ENCODE assay signal across 1 cellular context in genomic region chr6:13710552-13711383, GRCh38.
TF ChIP-seq lines count a peak whose summit lies in the region.

No MANE protein-coding gene starts in this region.

TF ChIP-seq in HepG2, 621 proteins besides CTCF, POLR2A, EP300 and RAD21 (continued from another document and continues in another):
- TF ChIP-seq ZNF281 (CRISPR knock-in tag; IDR thresholded peaks at IDR 0.05; ENCODE audit: borderline replicate concordance) (0 out of 2 replicates have a peak, but pooled peaks have one; percentile 29), ZSCAN21 (CRISPR knock-in tag; IDR thresholded peaks at IDR 0.05; ENCODE audit: borderline replicate concordance) (peak; percentile 43; the same call in 1 of the 2 replicates), MTA1 (CRISPR knock-in tag; IDR thresholded peaks at IDR 0.05; ENCODE audit: borderline replicate concordance) (peak; percentile 67; the same call in 1 of the 2 replicates), MYPOP (CRISPR knock-in tag; IDR thresholded peaks at IDR 0.05) (0 out of 2 replicates have a peak, but pooled peaks have one; percentile 27), MEIS2 (CRISPR knock-in tag; IDR thresholded peaks at IDR 0.05) (no peak), PLSCR1 (CRISPR knock-in tag; IDR thresholded peaks at IDR 0.05; ENCODE audit: borderline replicate concordance) (no peak), JUNB (CRISPR knock-in tag; IDR thresholded peaks at IDR 0.05; ENCODE audit: borderline replicate concordance) (no peak), ZNF768 (CRISPR knock-in tag; IDR thresholded peaks at IDR 0.05) (peak; percentile 62), ZNF746 (CRISPR knock-in tag; IDR thresholded peaks at IDR 0.05) (no peak), ZSCAN25 (CRISPR knock-in tag; IDR thresholded peaks at IDR 0.05) (no peak), ZNF414 (CRISPR knock-in tag; IDR thresholded peaks at IDR 0.05) (no peak), GLI4 (CRISPR knock-in tag; IDR thresholded peaks at IDR 0.05; ENCODE audit: borderline replicate concordance) (peak; percentile 41; the same call in 1 of the 2 replicates), ZNF230 (CRISPR knock-in tag; IDR thresholded peaks at IDR 0.05) (no peak), DNMT3B (CRISPR knock-in tag; conservative IDR thresholded peaks at IDR 0.05) (no peak), ZNF547 (CRISPR knock-in tag; IDR thresholded peaks at IDR 0.05) (peak; percentile 70; the same call in 1 of the 2 replicates), ZFP91 (CRISPR knock-in tag; IDR thresholded peaks at IDR 0.05; ENCODE audit: borderline replicate concordance) (peak; percentile 24; the same call in 1 of the 2 replicates), ZNF253 (CRISPR knock-in tag; IDR thresholded peaks at IDR 0.05; ENCODE audit: borderline replicate concordance) (no peak; the same call in 1 of the 2 replicates), MAZ (IDR thresholded peaks at IDR 0.05; ENCODE audit: borderline replicate concordance, low read depth, low read length) (peak; percentile 85; the same call in 1 of the 2 replicates), MAZ (CRISPR knock-in tag; IDR thresholded peaks at IDR 0.05; ENCODE audit: low read depth) (peak; percentile 56; the same call in 1 of the 2 replicates), TRAFD1 (CRISPR knock-in tag; IDR thresholded peaks at IDR 0.05; ENCODE audit: borderline replicate concordance) (no peak), ZFP41 (CRISPR knock-in tag; IDR thresholded peaks at IDR 0.05; ENCODE audit: borderline replicate concordance) (peak; percentile 78; the same call in 1 of the 2 replicates), MIER3 (CRISPR knock-in tag; IDR thresholded peaks at IDR 0.05; ENCODE audit: borderline replicate concordance) (0 out of 2 replicates have a peak, but pooled peaks have one; percentile 21), XRCC5 (optimal IDR thresholded peaks at IDR 0.05; ENCODE audit: low read length) (peak; percentile 89), MBNL3 (CRISPR knock-in tag; conservative IDR thresholded peaks at IDR 0.05) (no peak), HINFP (CRISPR knock-in tag; IDR thresholded peaks at IDR 0.05; ENCODE audit: low read depth) (no peak), ZNF331 (CRISPR knock-in tag; IDR thresholded peaks at IDR 0.05) (0 out of 2 replicates have a peak, but pooled peaks have one; percentile 13), DR1 (CRISPR knock-in tag; IDR thresholded peaks at IDR 0.05) (no peak; the same call in 1 of the 2 replicates), ZNF782 (CRISPR knock-in tag; IDR thresholded peaks at IDR 0.05; ENCODE audit: borderline replicate concordance) (no peak), HMG20B (CRISPR knock-in tag; conservative IDR thresholded peaks at IDR 0.05) (no peak), ZNF652 (CRISPR knock-in tag; IDR thresholded peaks at IDR 0.05; ENCODE audit: borderline replicate concordance, low read depth) (no peak), TFDP2 (CRISPR knock-in tag; IDR thresholded peaks at IDR 0.05) (peak; percentile 41; the same call in 1 of the 2 replicates), PCBP2 (optimal IDR thresholded peaks at IDR 0.05; ENCODE audit: low read depth, low read length, poor library complexity, severe bottlenecking) (no peak), YY1 (IDR thresholded peaks at IDR 0.05; ENCODE audit: insufficient read depth, insufficient replicate concordance, low read depth, low read length) (no peak), PCBP1 (IDR thresholded peaks at IDR 0.05; ENCODE audit: borderline replicate concordance, low read depth, low read length) (no peak), ZNF30 (CRISPR knock-in tag; IDR thresholded peaks at IDR 0.05) (no peak), ZNF737 (CRISPR knock-in tag; IDR thresholded peaks at IDR 0.05; ENCODE audit: borderline replicate concordance) (no peak; the same call in 1 of the 2 replicates), ATF4 (CRISPR knock-in tag; IDR thresholded peaks at IDR 0.05) (no peak; a peak in 1 of 4 replicates), ZNF256 (CRISPR knock-in tag; conservative IDR thresholded peaks at IDR 0.05) (0 out of 2 replicates have a peak, but pooled peaks have one; percentile 42), SMYD3 (CRISPR knock-in tag; IDR thresholded peaks at IDR 0.05) (no peak; the same call in 1 of the 2 replicates), TBL1XR1 (IDR thresholded peaks at IDR 0.05; ENCODE audit: borderline replicate concordance, low read length, partially characterized antibody) (peak; percentile 21), TGIF2 (CRISPR knock-in tag; IDR thresholded peaks at IDR 0.05) (peak; percentile 46; the same call in 1 of the 2 replicates), TARDBP (CRISPR knock-in tag; IDR thresholded peaks at IDR 0.05) (peak; percentile 37; the same call in 1 of the 2 replicates), ZNF597 (CRISPR knock-in tag; IDR thresholded peaks at IDR 0.05) (no peak), ZNF574 (CRISPR knock-in tag; IDR thresholded peaks at IDR 0.05) (peak; percentile 19; the same call in 1 of the 2 replicates), POLR2G (IDR thresholded peaks at IDR 0.05; ENCODE audit: low read depth, low read length) (peak; percentile 59), RBFOX2 (IDR thresholded peaks at IDR 0.05; ENCODE audit: low read depth, low read length) (peak; percentile 77), ZNF773 (CRISPR knock-in tag; IDR thresholded peaks at IDR 0.05; ENCODE audit: borderline replicate concordance) (peak; percentile 69; the same call in 1 of the 2 replicates)
